In genomic region chr16:9058211-9058610, GRCh38 we compare ENCODE assay signal across 24 cellular contexts. TPM values are rescaled to one million over a fixed set of nuclear protein-coding genes. Genes with fewer than 3 reads are reported as not detected.
DNase-seq lines count a peak whose midpoint lies in the region; ATAC-seq, FAIRE-seq and TF ChIP-seq lines count a peak whose summit lies in the region.
"Had no signal": no experiment of that assay in that cellular context is flagged by ENCODE, and none has a peak within 500 bp of the region (broad histone marks: within the 10 kb centered on the region; RNA-seq: fewer than 3 reads in every experiment).

No MANE protein-coding gene starts in this region.

- 82% methylated on average over 7 of the region's 9 CpGs for WGBS in K562 (ENCODE audit: insufficient coverage, low coverage, missing lambda C conversion rate)
- 45 to 48% methylated on average over 9 of the region's 9 CpGs for WGBS in pancreas, 2 donors

- H3K4me1 Mint-ChIP-seq in T-helper 2 cell treated with Interferon-gamma antibody and Interleukin-4, amounts not matched to agents 5 μg/mL and 100 μg/mL, for 36 hours (ENCODE audit: low read depth), result peaks cover 11% of the 10 kb centered on the region
- peaks cover 2% of the 10 kb centered on the region for H3K4me1 Mint-ChIP-seq in neural crest cell
- H3K4me1 Mint-ChIP-seq in CD8-positive, alpha-beta T cell (ENCODE audit: low read depth), result peaks cover 7% of the 10 kb centered on the region

- CTCF ChIA-PET in K562 (lab: Yijun Ruan, JAX; ENCODE audit: low intra/inter-chr PET ratio), result no interaction called here
- CTCF ChIA-PET in CD8-positive, alpha-beta T cell (lab: Charles Lee), result no interaction called here

- H3K36me3 Mint-ChIP-seq in T-helper 2 cell treated with Interferon-gamma antibody and Interleukin-4, amounts not matched to agents 5 μg/mL and 100 μg/mL, for 36 hours (ENCODE audit: low read depth), result no peaks in the 10 kb centered on the region
- H3K36me3 Mint-ChIP-seq in neural crest cell (ENCODE audit: low read depth), result no peaks in the 10 kb centered on the region
- no peaks in the 10 kb centered on the region for H3K36me3 Mint-ChIP-seq in CD8-positive, alpha-beta T cell
- H3K36me3 Mint-ChIP-seq: CD4-positive, alpha-beta memory T cell; CD4-positive, CD25-positive, alpha-beta regulatory T cell had no signal

- FAIRE-seq in K562 (lab: Jason Lieb, UNC), result no peak
- FAIRE-seq in pancreas (lab: Jason Lieb, UNC), result no peak
- FAIRE-seq: A549, D721Med, G401.6, GM12891, GM18507 had no signal

- H3K27me3 ChIP-seq in K562 (ENCODE audit: control insufficient read depth in 2 of 2, insufficient read depth in 2 of 2, low read length in 2 of 2), result no peaks in the 10 kb centered on the region
- H3K27me3 ChIP-seq in pancreas, result no peaks in the 10 kb centered on the region
- H3K27me3 ChIP-seq in CD8-positive, alpha-beta T cell (ENCODE audit: insufficient read depth, low read length), result no peaks in the 10 kb centered on the region

- ATAC-seq in K562 (peak; percentile 27; the same call in 2 of the 3 replicates), pancreas (peak; percentile 29 to 74 (median 68)), GM21529 (IDR thresholded peaks at IDR 0.05; ENCODE audit: unreplicated experiment) (no peak)
- ATAC-seq in CD8-positive, alpha-beta T cell, result no peak
- ATAC-seq: A549 had no signal

- no peak for TF ChIP-seq POLR2A in K562 (conservative IDR thresholded peaks at IDR 0.05)

- in situ Hi-C loops in K562 (cut with MboI), result loop anchor here (10.0 kb wide), 1 partner anchor 1923 kb away; no protein-coding TSS in a partner anchor

- peaks cover 15% of the 10 kb centered on the region; the same call in 1 of the 3 replicates for H3K79me2 ChIP-seq in K562 (ENCODE audit: control insufficient read depth, insufficient read depth, low read length)

- no TSS peak for BruUV-seq in K562 (replicated peaks; lab: Mats Ljungman, UMichigan)

- H3K4me2 ChIP-seq in K562 (ENCODE audit: insufficient read depth, low read length), result no peak overlapping the region
- H3K4me2 ChIP-seq: A549 had no signal

- TF ChIP-seq CTCF in K562 (IDR thresholded peaks at IDR 0.05 in 2 of 3, conservative IDR thresholded peaks at IDR 0.05 in 1 of 3; ENCODE audit: insufficient read depth in 2 of 3, low read depth in 1 of 3, low read length in 3 of 3) (no peak), neural crest cell (conservative IDR thresholded peaks at IDR 0.05) (no peak), pancreas (IDR thresholded peaks at IDR 0.05) (no peak)
- no peak for TF ChIP-seq CTCF in CD8-positive, alpha-beta T cell (IDR thresholded peaks at IDR 0.05)

- H3K9me3 Mint-ChIP-seq in T-helper 2 cell treated with Interferon-gamma antibody and Interleukin-4, amounts not matched to agents 5 μg/mL and 100 μg/mL, for 36 hours, result no peaks in the 10 kb centered on the region
- peaks cover 4% of the 10 kb centered on the region for H3K9me3 Mint-ChIP-seq in neural crest cell
- no peaks in the 10 kb centered on the region for H3K9me3 Mint-ChIP-seq in CD8-positive, alpha-beta T cell
- H3K9me3 Mint-ChIP-seq: CD4-positive, alpha-beta memory T cell; CD4-positive, CD25-positive, alpha-beta regulatory T cell had no signal

- H3K9ac ChIP-seq in K562 (ENCODE audit: insufficient read depth in 1 of 2, low read depth in 2 of 2, low read length in 2 of 2), result no peak overlapping the region

- DNase-seq in T-helper 2 cell treated with Interferon-gamma antibody and Interleukin-4, amounts not matched to agents 5 μg/mL and 100 μg/mL, for 36 hours (ENCODE audit: low spot score), result no peak
- no peak for DNase-seq in T-helper 2 cell
- DNase-seq in K562 (ENCODE audit: extremely low read depth in 1 of 4, low spot score in 3 of 4), result no peak
- DNase-seq in neural crest cell (ENCODE audit: low read depth, low spot score), result no peak
- peak in 4 of 6 donors; percentile 29 to 63 (median 32) for DNase-seq in pancreas
- no peak for DNase-seq in HuH-7 (ENCODE audit: low spot score)
- DNase-seq in CD8-positive, alpha-beta T cell, result no peak
- DNase-seq: AML-193; C1 segment of cervical spinal cord; Caco-2; Calu3; CD4-positive, alpha-beta memory T cell; CD4-positive, CD25-positive, alpha-beta regulatory T cell; DMS79 treated with DMSO at 0.1 percent for 48 hours; GF-D8 had no signal

- H3K27ac ChIP-seq in K562 (ENCODE audit: extremely low read depth, low read depth, low read length), result no peak overlapping the region
- no peak overlapping the region for H3K27ac ChIP-seq in pancreas
- H3K27ac ChIP-seq in CD8-positive, alpha-beta T cell (ENCODE audit: low read depth, low read length), result no peak overlapping the region
- H3K27ac ChIP-seq: 22Rv1 had no signal

- intact Hi-C loops in K562 (cut with micrococcal nuclease) (no loop called here), pancreas (cut with DNase I) (no loop called here)
- intact Hi-C loops in CD8-positive, alpha-beta T cell (cut with DNase I, micrococcal nuclease), result no loop called here

- no peaks in the 10 kb centered on the region for H3K9me1 ChIP-seq in K562 (ENCODE audit: control insufficient read depth, insufficient read depth, low read length)

- TF ChIP-seq EP300 in K562 (IDR thresholded peaks at IDR 0.05; ENCODE audit: low read length), result no peak

- peak overlapping the region; percentile 60 for H3K27ac Mint-ChIP-seq in T-helper 2 cell treated with Interferon-gamma antibody and Interleukin-4, amounts not matched to agents 5 μg/mL and 100 μg/mL, for 36 hours
- H3K27ac Mint-ChIP-seq in neural crest cell (ENCODE audit: unreplicated experiment), result peak overlapping the region; percentile 43
- no peak overlapping the region for H3K27ac Mint-ChIP-seq in CD8-positive, alpha-beta T cell
- H3K27ac Mint-ChIP-seq: B cell; CD4-positive, CD25-positive, alpha-beta regulatory T cell had no signal

- no peaks in the 10 kb centered on the region for H4K20me1 ChIP-seq in K562 (replicated peaks; ENCODE audit: control insufficient read depth, insufficient read depth, low read length)

- no peaks in the 10 kb centered on the region for H3K27me3 Mint-ChIP-seq in T-helper 2 cell treated with Interferon-gamma antibody and Interleukin-4, amounts not matched to agents 5 μg/mL and 100 μg/mL, for 36 hours (ENCODE audit: low read depth)
- no peaks in the 10 kb centered on the region for H3K27me3 Mint-ChIP-seq in neural crest cell (ENCODE audit: low read depth)
- H3K27me3 Mint-ChIP-seq in CD8-positive, alpha-beta T cell (ENCODE audit: low read depth), result peaks cover 4% of the 10 kb centered on the region

- H3K9me3 ChIP-seq in K562 (replicated peaks; ENCODE audit: control insufficient read depth, insufficient read depth, low read depth, low read length), result no peaks in the 10 kb centered on the region
- H3K9me3 ChIP-seq in pancreas, result no peaks in the 10 kb centered on the region
- no peaks in the 10 kb centered on the region for H3K9me3 ChIP-seq in CD8-positive, alpha-beta T cell (ENCODE audit: low read length)
- H3K9me3 ChIP-seq: A549, Caco-2 had no signal

- no peak overlapping the region for H3K4me3 Mint-ChIP-seq in T-helper 2 cell treated with Interferon-gamma antibody and Interleukin-4, amounts not matched to agents 5 μg/mL and 100 μg/mL, for 36 hours
- no peak overlapping the region for H3K4me3 Mint-ChIP-seq in neural crest cell
- no peak overlapping the region for H3K4me3 Mint-ChIP-seq in CD8-positive, alpha-beta T cell
- H3K4me3 Mint-ChIP-seq: B cell; CD14-positive monocyte; CD4-positive, alpha-beta memory T cell; CD4-positive, CD25-positive, alpha-beta regulatory T cell had no signal

- H3K4me3 ChIP-seq in K562, result no peak overlapping the region
- no peak overlapping the region for H3K4me3 ChIP-seq in pancreas
- H3K4me3 ChIP-seq in CD8-positive, alpha-beta T cell (ENCODE audit: low read depth, low read length), result no peak overlapping the region
- H3K4me3 ChIP-seq: A549 had no signal

- no peak for TF ChIP-seq RAD21 in K562 (CRISPR knock-in tag; conservative IDR thresholded peaks at IDR 0.05 in 1 of 2, IDR thresholded peaks at IDR 0.05 in 1 of 2)

- H3K4me1 ChIP-seq in K562 (replicated peaks in 1 of 2; ENCODE audit: control insufficient read depth in 2 of 2, insufficient read depth in 2 of 2, low read length in 2 of 2), result peaks cover 0 to 2% of the 10 kb centered on the region in 2 experiments; a peak in 3 of 5 replicates
- H3K4me1 ChIP-seq in pancreas, result no peaks in the 10 kb centered on the region
- no peaks in the 10 kb centered on the region for H3K4me1 ChIP-seq in CD8-positive, alpha-beta T cell (ENCODE audit: insufficient read depth, low read length)
- H3K4me1 ChIP-seq: Caco-2 had no signal

- POLR2A ChIA-PET in K562 (lab: Yijun Ruan, JAX), result interaction anchor here (3.0 kb wide), 1 partner anchor 9 kb away, joined by 19 read pairs; no protein-coding TSS in a partner anchor
- POLR2A ChIA-PET in CD8-positive, alpha-beta T cell (lab: Charles Lee), result no interaction called here

- H3K36me3 ChIP-seq in K562 (ENCODE audit: control insufficient read depth, insufficient read depth, low read length) (peaks cover 28% of the 10 kb centered on the region; the same call in 2 of the 3 replicates), pancreas (no peaks in the 10 kb centered on the region)
- H3K36me3 ChIP-seq in CD8-positive, alpha-beta T cell (ENCODE audit: insufficient read depth, low read length), result no peaks in the 10 kb centered on the region

- no peak overlapping the region for H2AFZ ChIP-seq in K562 (ENCODE audit: low read depth, low read length)

TF ChIP-seq in K562, 482 proteins besides CTCF, POLR2A, EP300 and RAD21 (continues in another document):
- TF ChIP-seq NFE2L1 (tag; IDR thresholded peaks at IDR 0.05; ENCODE audit: borderline replicate concordance, low read depth) (no peak), POLR2B (IDR thresholded peaks at IDR 0.05; ENCODE audit: low read depth, partially characterized antibody) (peak; percentile 26)

RNA-seq across cellular contexts. Expression of gene HAPSTR1, which starts 33.2 kb away (rescaled TPM):
- total RNA-seq in K562 (2011; cell fraction: chromatin; rRNA removed; ENCODE audit: low replicate concordance), result 41.9 and 121 TPM in 2 replicates
- total RNA-seq in K562 (2011; cell fraction: nucleolus; rRNA removed), result 24.8 and 28.7 TPM in 2 replicates
- 80.9 and 151 TPM in 2 replicates for total RNA-seq in K562 (2011; cell fraction: nucleoplasm; rRNA removed)
- total RNA-seq in K562 (2014; rRNA removed) (40.9 and 43.4 TPM in 2 replicates), K562 (2014; rRNA removed; fragmentation: Illumina TruSeq; extraction: Trizol) (56.1 and 69.9 TPM in 2 replicates), K562 (2015; rRNA removed; fragmentation: Illumina TruSeq; extraction: Trizol) (38.3 and 40.2 TPM in 2 replicates), K562 (2021) (53.8 and 67.9 TPM in 2 replicates), neural crest cell (80.1 and 81.1 TPM in 2 replicates), pancreas (10 to 100 TPM; 17.1 to 35.5 (median 23.6) TPM)
- polyA plus RNA-seq in K562 (2011; rRNA removed) (28.2 and 36.5 TPM in 2 replicates), K562 (2014; fragmentation: Illumina TruSeq; extraction: Trizol) (27.7 and 30.7 TPM in 2 replicates), K562 (2014; fragmentation: Nextera tagmentation; extraction: Ambion mirVana) (10 to 100 TPM; 10.8 to 17.4 TPM), K562 (2014; rRNA removed) (25.3 and 30.4 TPM in 2 replicates), pancreas (10 to 100 TPM in 1 of 2 donors, 1 to 10 TPM in 1; 6.0 to 10.9 TPM)
- polyA plus RNA-seq in K562 (2011; cell fraction: cytosol; rRNA removed), result 9.7 and 16.7 TPM in 2 replicates
- 23.1 and 24.2 TPM in 2 replicates for polyA plus RNA-seq in K562 (2011; cell fraction: nucleus; rRNA removed)
- polyA plus RNA-seq in K562 (2012), result 17.2 and 18.7 TPM in 2 replicates
- polyA minus RNA-seq in K562 (2011; rRNA and poly(A)+ RNA removed), result 73.0 and 82.3 TPM in 2 replicates
- polyA minus RNA-seq in K562 (2011; cell fraction: cytosol; rRNA and poly(A)+ RNA removed), result 24.2 and 35.8 TPM in 2 replicates
- polyA minus RNA-seq in K562 (2011; cell fraction: nucleus; rRNA and poly(A)+ RNA removed), result 17.8 and 27.5 TPM in 2 replicates
- 100 to 1,000 TPM; 189 to 191 TPM for total RNA-seq in CD8-positive, alpha-beta T cell

Comparison
In these comparisons a context has a peak if more than half of its experiments do, and no peak if none do; other contexts are left out.
1. DNase-seq: peak in pancreas (4 of 6); none in T-helper 2 cell treated with Interferon-gamma antibody and Interleukin-4, amounts not matched to agents 5 μg/mL and 100 μg/mL, for 36 hours (single experiment), T-helper 2 cell (0 of 5), K562 (0 of 4), neural crest cell (single experiment), HuH-7 (single experiment) and CD8-positive, alpha-beta T cell (0 of 7).
2. ATAC-seq: peak in K562 (single experiment) and pancreas (4 of 4); none in CD8-positive, alpha-beta T cell (single experiment) and GM21529 (single experiment).